29 cellular contexts compared by ENCODE assay signal in genomic region chr20:15257071-15257470, GRCh38.
"Had no signal": no experiment of that assay in that cellular context is flagged by ENCODE, and none has a peak within 500 bp of the region (broad histone marks: within the 10 kb centered on the region; RNA-seq: fewer than 3 reads in every experiment).

No MANE protein-coding gene starts in this region.

- ATAC-seq: activated CD4-positive, CD25-positive, alpha-beta regulatory T cell treated with anti-CD3 and anti-CD28 coated beads, Interleukin-2, amount 50 U/mL, for 24 hours; activated CD8-positive, alpha-beta T cell treated with anti-CD3 and anti-CD28 coated beads for 36 hours; activated T-cell treated with anti-CD3 and anti-CD28 coated beads, Interleukin-2, amount 50 U/mL, for 4 hours; activated T-helper 17 cell treated with anti-CD3 and anti-CD28 coated beads, Interleukin-2, amount 50 U/mL, for 72 hours; gastroesophageal sphincter; heart right ventricle; T-helper 17 cell had no signal

- DNase-seq: activated B cell treated with CpG ODN at 0.5 μM for 24 hours; activated CD4-positive, alpha-beta T cell treated with anti-CD3 and anti-CD28 coated beads for 48 hours; activated CD4-positive, alpha-beta T cell treated with anti-CD3 and anti-CD28 coated beads, Interleukin-2, amount 50 U/mL, for 1 hour; activated CD4-positive, alpha-beta T cell treated with anti-CD3 and anti-CD28 coated beads, Interleukin-2, amount 50 U/mL, for 48 hours; activated CD8-positive, alpha-beta memory T cell treated with anti-CD3 and anti-CD28 coated beads for 24 hours; activated CD8-positive, alpha-beta T cell treated with anti-CD3 and anti-CD28 coated beads for 36 hours; activated effector memory CD4-positive, alpha-beta T cell treated with Interleukin-2 at 50 U/mL for 16 hours; activated gamma-delta T cell treated with Interleukin-2 at 50 U/mL for 16 hours; activated naive CD4-positive, alpha-beta T cell treated with anti-CD3 and anti-CD28 coated beads, Interleukin-2, amount 50 U/mL, for 16 hours; activated naive CD4-positive, alpha-beta T cell treated with Interleukin-2 at 50 U/mL for 16 hours; activated T-cell treated with anti-CD3 and anti-CD28 coated beads, Interleukin-2, amount 50 U/mL, for 4 hours; amniotic stem cell; anterior cingulate cortex; brain microvascular endothelial cell; caudate nucleus; colonic mucosa; effector memory CD4-positive, alpha-beta T cell; endodermal cell; erythroblast; foreskin melanocyte; heart right ventricle; T-helper 1 cell; T-helper 17 cell; T1000; WERI-Rb-1 had no signal

- H3K4me3 ChIP-seq: colonic mucosa, esophagus muscularis mucosa, gastroesophageal sphincter, heart right ventricle had no signal
